In the genomic region with DNA sequence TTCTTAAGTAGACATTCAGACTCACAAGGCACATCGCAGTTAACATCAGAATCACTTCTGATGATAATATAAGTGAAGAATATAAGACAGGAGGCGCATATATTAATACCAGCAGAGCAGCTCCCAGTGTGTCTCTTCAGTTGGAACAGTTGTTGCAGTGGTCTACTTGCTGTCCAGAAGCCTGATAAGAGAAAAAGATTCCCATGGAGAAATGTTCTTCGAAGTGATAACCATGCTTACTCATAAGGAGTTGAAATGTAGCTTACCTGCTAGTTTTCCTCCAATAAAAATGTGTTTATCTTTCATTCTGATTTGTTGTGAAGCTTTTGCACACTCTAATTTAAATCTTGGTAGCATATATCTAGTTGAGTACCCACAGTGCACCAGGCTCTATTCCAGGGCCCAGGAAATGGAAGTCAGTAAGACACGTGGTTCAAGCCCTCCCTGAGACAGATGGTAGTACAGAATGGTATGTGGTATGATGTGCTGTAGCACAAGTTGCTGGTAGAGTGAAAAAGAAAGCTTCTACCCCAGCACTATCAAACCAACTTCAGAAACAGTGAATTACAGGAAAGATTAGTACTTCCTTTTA, we compare ENCODE assay signal across 1 cellular context.
TF ChIP-seq lines count a peak whose summit lies in the region.

No MANE protein-coding gene starts in this region.

TF ChIP-seq in K562, 482 proteins besides CTCF, POLR2A, EP300 and RAD21 (continued from another document):
- TF ChIP-seq, protein P1, sequence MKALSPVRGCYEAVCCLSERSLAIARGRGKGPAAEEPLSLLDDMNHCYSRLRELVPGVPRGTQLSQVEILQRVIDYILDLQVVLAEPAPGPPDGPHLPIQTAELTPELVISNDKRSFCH (CRISPR knock-in tag; IDR thresholded peaks at IDR 0.05): no peak
- TF ChIP-seq, protein P1 (tag; IDR thresholded peaks at IDR 0.05): peak; percentile 59; the same call in 1 of the 2 replicates
- no peak for TF ChIP-seq MEIS2 (IDR thresholded peaks at IDR 0.05; ENCODE audit: partially characterized antibody)
- TF ChIP-seq HMG20A (CRISPR knock-in tag; conservative IDR thresholded peaks at IDR 0.05): no peak
- TF ChIP-seq, protein P2, sequence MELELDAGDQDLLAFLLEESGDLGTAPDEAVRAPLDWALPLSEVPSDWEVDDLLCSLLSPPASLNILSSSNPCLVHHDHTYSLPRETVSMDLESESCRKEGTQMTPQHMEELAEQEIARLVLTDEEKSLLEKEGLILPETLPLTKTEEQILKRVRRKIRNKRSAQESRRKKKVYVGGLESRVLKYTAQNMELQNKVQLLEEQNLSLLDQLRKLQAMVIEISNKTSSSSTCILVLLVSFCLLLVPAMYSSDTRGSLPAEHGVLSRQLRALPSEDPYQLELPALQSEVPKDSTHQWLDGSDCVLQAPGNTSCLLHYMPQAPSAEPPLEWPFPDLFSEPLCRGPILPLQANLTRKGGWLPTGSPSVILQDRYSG (tag; conservative IDR thresholded peaks at IDR 0.05; ENCODE audit: low read depth): 0 out of 2 replicates have a peak, but pooled peaks have one; percentile 9
- no peak for TF ChIP-seq EHMT2 (IDR thresholded peaks at IDR 0.05)
- TF ChIP-seq, protein P3, sequence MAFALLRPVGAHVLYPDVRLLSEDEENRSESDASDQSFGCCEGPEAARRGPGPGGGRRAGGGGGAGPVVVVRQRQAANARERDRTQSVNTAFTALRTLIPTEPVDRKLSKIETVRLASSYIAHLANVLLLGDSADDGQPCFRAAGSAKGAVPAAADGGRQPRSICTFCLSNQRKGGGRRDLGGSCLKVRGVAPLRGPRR (CRISPR knock-in tag; IDR thresholded peaks at IDR 0.05): no peak
- TF ChIP-seq DMBX1 (CRISPR knock-in tag; IDR thresholded peaks at IDR 0.05; ENCODE audit: borderline replicate concordance): peak; percentile 87
- peak; percentile 35; the same call in 1 of the 2 replicates for TF ChIP-seq JUND (IDR thresholded peaks at IDR 0.05; ENCODE audit: borderline replicate concordance, low read depth, low read length)
- 0 out of 3 replicates have a peak, but pooled peaks have one; percentile 12 for TF ChIP-seq JUND (tag; IDR thresholded peaks at IDR 0.05; ENCODE audit: borderline replicate concordance, low read depth, low read length)
- no peak for TF ChIP-seq FIP1L1 (IDR thresholded peaks at IDR 0.05; ENCODE audit: low read depth, low read length, poor library complexity, severe bottlenecking)
- TF ChIP-seq YBX1 (IDR thresholded peaks at IDR 0.05): no peak
- TF ChIP-seq, protein P4, sequence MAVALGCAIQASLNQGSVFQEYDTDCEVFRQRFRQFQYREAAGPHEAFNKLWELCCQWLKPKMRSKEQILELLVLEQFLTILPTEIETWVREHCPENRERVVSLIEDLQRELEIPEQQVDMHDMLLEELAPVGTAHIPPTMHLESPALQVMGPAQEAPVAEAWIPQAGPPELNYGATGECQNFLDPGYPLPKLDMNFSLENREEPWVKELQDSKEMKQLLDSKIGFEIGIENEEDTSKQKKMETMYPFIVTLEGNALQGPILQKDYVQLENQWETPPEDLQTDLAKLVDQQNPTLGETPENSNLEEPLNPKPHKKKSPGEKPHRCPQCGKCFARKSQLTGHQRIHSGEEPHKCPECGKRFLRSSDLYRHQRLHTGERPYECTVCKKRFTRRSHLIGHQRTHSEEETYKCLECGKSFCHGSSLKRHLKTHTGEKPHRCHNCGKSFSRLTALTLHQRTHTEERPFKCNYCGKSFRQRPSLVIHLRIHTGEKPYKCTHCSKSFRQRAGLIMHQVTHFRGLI (CRISPR knock-in tag; IDR thresholded peaks at IDR 0.05): no peak
- TF ChIP-seq ARID1B (IDR thresholded peaks at IDR 0.05): 0 out of 2 replicates have a peak, but pooled peaks have one; percentile 49
- TF ChIP-seq ZNF695 (CRISPR knock-in tag; IDR thresholded peaks at IDR 0.05): no peak
- no peak for TF ChIP-seq JUN (IDR thresholded peaks at IDR 0.05; ENCODE audit: borderline replicate concordance, low read depth, low read length)
- no peak for TF ChIP-seq JUN (CRISPR knock-in tag; IDR thresholded peaks at IDR 0.05; ENCODE audit: borderline replicate concordance)
- TF ChIP-seq, protein P5, sequence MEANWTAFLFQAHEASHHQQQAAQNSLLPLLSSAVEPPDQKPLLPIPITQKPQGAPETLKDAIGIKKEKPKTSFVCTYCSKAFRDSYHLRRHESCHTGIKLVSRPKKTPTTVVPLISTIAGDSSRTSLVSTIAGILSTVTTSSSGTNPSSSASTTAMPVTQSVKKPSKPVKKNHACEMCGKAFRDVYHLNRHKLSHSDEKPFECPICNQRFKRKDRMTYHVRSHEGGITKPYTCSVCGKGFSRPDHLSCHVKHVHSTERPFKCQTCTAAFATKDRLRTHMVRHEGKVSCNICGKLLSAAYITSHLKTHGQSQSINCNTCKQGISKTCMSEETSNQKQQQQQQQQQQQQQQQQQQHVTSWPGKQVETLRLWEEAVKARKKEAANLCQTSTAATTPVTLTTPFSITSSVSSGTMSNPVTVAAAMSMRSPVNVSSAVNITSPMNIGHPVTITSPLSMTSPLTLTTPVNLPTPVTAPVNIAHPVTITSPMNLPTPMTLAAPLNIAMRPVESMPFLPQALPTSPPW (CRISPR knock-in tag; IDR thresholded peaks at IDR 0.05): no peak
- TF ChIP-seq MXI1 (IDR thresholded peaks at IDR 0.05; ENCODE audit: low read depth, low read length): 0 out of 2 replicates have a peak, but pooled peaks have one; percentile 14
- 0 out of 2 replicates have a peak, but pooled peaks have one; percentile 21 for TF ChIP-seq ZNF766 (CRISPR knock-in tag; conservative IDR thresholded peaks at IDR 0.05)
- TF ChIP-seq ARNT (IDR thresholded peaks at IDR 0.05): no peak
- no peak for TF ChIP-seq SRSF9 (IDR thresholded peaks at IDR 0.05; ENCODE audit: borderline replicate concordance, low read depth, low read length)
- TF ChIP-seq ZNF134 (CRISPR knock-in tag; conservative IDR thresholded peaks at IDR 0.05): no peak
- no peak for TF ChIP-seq ZC3H11A (IDR thresholded peaks at IDR 0.05; ENCODE audit: low read depth, low read length)
- TF ChIP-seq LEF1 (IDR thresholded peaks at IDR 0.05): no peak
- no peak for TF ChIP-seq TAF1 (IDR thresholded peaks at IDR 0.05; ENCODE audit: control insufficient read depth, extremely low read depth, insufficient read depth, low read length, severe bottlenecking)
- peak; percentile 23 for TF ChIP-seq EP400 (IDR thresholded peaks at IDR 0.05)
- TF ChIP-seq RBM14 (IDR thresholded peaks at IDR 0.05; ENCODE audit: borderline replicate concordance, insufficient read depth, low read depth, low read length): no peak
- TF ChIP-seq TCFL5 (CRISPR knock-in tag; conservative IDR thresholded peaks at IDR 0.05): no peak
- TF ChIP-seq, protein P6, sequence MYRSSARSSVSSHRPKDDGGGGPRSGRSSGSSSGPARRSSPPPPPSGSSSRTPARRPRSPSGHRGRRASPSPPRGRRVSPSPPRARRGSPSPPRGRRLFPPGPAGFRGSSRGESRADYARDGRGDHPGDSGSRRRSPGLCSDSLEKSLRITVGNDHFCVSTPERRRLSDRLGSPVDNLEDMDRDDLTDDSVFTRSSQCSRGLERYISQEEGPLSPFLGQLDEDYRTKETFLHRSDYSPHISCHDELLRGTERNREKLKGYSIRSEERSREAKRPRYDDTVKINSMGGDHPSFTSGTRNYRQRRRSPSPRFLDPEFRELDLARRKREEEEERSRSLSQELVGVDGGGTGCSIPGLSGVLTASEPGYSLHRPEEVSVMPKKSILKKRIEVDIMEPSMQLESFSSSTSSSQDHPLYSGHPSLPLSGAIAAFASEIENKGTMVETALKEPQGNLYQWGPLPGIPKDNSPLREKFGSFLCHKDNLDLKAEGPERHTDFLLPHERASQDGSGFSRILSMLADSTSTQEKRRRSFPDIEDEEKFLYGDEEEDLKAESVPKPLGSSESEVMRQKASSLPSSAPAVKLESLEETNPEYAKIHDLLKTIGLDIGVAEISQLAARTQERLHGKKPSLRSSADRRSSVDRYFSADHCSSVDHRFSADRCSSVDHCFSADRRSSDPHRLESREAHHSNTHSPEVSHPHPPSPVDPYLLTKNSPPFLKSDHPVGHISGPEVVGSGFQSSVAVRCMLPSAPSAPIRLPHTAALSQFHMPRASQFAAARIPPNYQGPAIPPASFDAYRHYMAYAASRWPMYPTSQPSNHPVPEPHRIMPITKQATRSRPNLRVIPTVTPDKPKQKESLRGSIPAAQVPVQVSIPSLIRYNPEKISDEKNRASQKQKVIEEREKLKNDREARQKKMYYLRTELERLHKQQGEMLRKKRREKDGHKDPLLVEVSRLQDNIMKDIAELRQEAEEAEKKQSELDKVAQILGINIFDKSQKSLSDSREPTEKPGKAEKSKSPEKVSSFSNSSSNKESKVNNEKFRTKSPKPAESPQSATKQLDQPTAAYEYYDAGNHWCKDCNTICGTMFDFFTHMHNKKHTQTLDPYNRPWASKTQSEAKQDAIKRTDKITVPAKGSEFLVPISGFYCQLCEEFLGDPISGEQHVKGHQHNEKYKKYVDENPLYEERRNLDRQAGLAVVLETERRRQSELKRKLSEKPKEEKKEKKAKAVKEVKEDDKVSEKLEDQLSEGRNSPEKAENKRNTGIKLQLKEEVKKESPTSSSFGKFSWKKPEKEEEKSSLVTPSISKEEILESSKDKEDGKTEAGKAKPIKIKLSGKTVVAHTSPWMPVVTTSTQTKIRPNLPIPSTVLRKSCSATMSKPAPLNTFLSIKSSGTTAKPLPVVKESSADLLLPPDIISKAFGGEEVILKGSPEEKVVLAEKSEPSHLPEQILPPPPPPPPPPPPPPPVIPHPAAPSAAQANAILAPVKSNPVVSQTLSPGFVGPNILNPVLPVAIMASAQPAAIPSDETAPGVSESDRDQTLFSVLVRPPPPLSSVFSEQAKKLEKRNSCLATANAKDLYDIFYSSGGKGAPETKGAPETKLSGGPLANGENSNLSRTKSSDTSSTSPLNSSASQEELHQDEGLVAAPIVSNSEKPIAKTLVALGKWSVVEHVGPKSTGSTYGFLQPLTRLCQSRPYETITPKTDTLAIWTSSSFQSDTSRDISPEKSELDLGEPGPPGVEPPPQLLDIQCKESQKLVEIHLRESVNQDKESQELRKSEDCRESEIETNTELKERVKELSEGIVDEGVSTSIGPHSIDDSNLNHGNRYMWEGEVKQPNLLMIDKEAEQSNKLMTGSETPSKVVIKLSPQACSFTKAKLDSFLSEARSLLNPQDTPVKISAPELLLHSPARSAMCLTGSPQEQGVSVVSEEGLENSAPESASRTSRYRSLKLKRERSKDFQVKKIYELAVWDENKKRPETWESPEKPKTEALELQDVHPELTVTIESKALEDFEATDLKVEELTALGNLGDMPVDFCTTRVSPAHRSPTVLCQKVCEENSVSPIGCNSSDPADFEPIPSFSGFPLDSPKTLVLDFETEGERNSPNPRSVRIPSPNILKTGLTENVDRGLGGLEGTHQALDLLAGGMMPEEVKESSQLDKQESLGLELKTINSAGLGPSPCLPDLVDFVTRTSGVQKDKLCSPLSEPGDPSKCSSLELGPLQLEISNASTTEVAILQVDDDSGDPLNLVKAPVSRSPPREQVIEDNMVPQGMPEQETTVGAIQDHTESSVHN (IDR thresholded peaks at IDR 0.05; ENCODE audit: borderline replicate concordance in 1 of 2, low read depth in 1 of 2): no peak
- TF ChIP-seq ELF1 (tag; IDR thresholded peaks at IDR 0.05): 0 out of 2 replicates have a peak, but pooled peaks have one; percentile 15
- TF ChIP-seq, protein P7, sequence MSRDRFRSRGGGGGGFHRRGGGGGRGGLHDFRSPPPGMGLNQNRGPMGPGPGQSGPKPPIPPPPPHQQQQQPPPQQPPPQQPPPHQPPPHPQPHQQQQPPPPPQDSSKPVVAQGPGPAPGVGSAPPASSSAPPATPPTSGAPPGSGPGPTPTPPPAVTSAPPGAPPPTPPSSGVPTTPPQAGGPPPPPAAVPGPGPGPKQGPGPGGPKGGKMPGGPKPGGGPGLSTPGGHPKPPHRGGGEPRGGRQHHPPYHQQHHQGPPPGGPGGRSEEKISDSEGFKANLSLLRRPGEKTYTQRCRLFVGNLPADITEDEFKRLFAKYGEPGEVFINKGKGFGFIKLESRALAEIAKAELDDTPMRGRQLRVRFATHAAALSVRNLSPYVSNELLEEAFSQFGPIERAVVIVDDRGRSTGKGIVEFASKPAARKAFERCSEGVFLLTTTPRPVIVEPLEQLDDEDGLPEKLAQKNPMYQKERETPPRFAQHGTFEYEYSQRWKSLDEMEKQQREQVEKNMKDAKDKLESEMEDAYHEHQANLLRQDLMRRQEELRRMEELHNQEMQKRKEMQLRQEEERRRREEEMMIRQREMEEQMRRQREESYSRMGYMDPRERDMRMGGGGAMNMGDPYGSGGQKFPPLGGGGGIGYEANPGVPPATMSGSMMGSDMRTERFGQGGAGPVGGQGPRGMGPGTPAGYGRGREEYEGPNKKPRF (IDR thresholded peaks at IDR 0.05; ENCODE audit: low read depth, low read length): no peak
- TF ChIP-seq, protein P8, sequence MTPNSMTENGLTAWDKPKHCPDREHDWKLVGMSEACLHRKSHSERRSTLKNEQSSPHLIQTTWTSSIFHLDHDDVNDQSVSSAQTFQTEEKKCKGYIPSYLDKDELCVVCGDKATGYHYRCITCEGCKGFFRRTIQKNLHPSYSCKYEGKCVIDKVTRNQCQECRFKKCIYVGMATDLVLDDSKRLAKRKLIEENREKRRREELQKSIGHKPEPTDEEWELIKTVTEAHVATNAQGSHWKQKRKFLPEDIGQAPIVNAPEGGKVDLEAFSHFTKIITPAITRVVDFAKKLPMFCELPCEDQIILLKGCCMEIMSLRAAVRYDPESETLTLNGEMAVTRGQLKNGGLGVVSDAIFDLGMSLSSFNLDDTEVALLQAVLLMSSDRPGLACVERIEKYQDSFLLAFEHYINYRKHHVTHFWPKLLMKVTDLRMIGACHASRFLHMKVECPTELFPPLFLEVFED (CRISPR knock-in tag; conservative IDR thresholded peaks at IDR 0.05): no peak
- TF ChIP-seq HNRNPH1 (optimal IDR thresholded peaks at IDR 0.05; ENCODE audit: low read depth, low read length): no peak
- no peak for TF ChIP-seq SMARCA5 (IDR thresholded peaks at IDR 0.05)
- peak; percentile 66 for TF ChIP-seq CBFA2T3 (IDR thresholded peaks at IDR 0.05)
- TF ChIP-seq SUPT5H (IDR thresholded peaks at IDR 0.05): no peak
- no peak for TF ChIP-seq ZC3H8 (IDR thresholded peaks at IDR 0.05)
